In genomic region chr11:12706531-12707499, GRCh38 we compare ENCODE assay signal across 10 cellular contexts. TPM values are rescaled to one million over a fixed set of nuclear protein-coding genes. Genes with fewer than 3 reads are reported as not detected.
DNase-seq lines count a peak whose midpoint lies in the region; ATAC-seq and TF ChIP-seq lines count a peak whose summit lies in the region.
"Had no signal": no experiment of that assay in that cellular context is flagged by ENCODE, and none has a peak within 500 bp of the region (broad histone marks: within the 10 kb centered on the region; RNA-seq: fewer than 3 reads in every experiment).

No MANE protein-coding gene starts in this region.

- H3K4me2 ChIP-seq in MM.1S (ENCODE audit: low read depth, low read length) (peak overlapping the region; percentile 88), osteoblast (ENCODE audit: insufficient read depth, low read length) (no peak overlapping the region)

- H4K20me1 ChIP-seq in MM.1S (ENCODE audit: insufficient read depth, low read length) (no peaks in the 10 kb centered on the region), osteoblast (ENCODE audit: insufficient read depth, low read length) (peaks cover 95% of the 10 kb centered on the region)

- H3K27me3 ChIP-seq in ACC112 (ENCODE audit: insufficient read depth, low read length), result no peaks in the 10 kb centered on the region
- H3K27me3 ChIP-seq in MM.1S (replicated peaks; ENCODE audit: insufficient read depth, low read length), result no peaks in the 10 kb centered on the region
- no peaks in the 10 kb centered on the region for H3K27me3 ChIP-seq in SJCRH30
- H3K27me3 ChIP-seq in osteoblast (ENCODE audit: insufficient read depth, low read length), result no peaks in the 10 kb centered on the region
- H3K27me3 ChIP-seq: breast epithelium had no signal

- no peak overlapping the region for H2AFZ ChIP-seq in ACC112 (ENCODE audit: low read length, unreplicated experiment)
- H2AFZ ChIP-seq in MM.1S (ENCODE audit: low read length), result no peak overlapping the region
- H2AFZ ChIP-seq in osteoblast (ENCODE audit: low read length), result no peak overlapping the region

- no peak for TF ChIP-seq CTCF in MM.1S (IDR thresholded peaks at IDR 0.05; ENCODE audit: low read length)
- no peak for TF ChIP-seq CTCF in osteoblast (IDR thresholded peaks at IDR 0.05; ENCODE audit: extremely low read depth, low read depth, low read length)

- H3K79me2 ChIP-seq in ACC112 (ENCODE audit: control insufficient read depth, insufficient read depth, low read length, unreplicated experiment) (peaks cover 97% of the 10 kb centered on the region), MM.1S (ENCODE audit: low read length) (peaks cover 83% of the 10 kb centered on the region), osteoblast (ENCODE audit: insufficient read depth, low read length) (peaks cover 99% of the 10 kb centered on the region)

- H3K9me3 ChIP-seq in MM.1S (replicated peaks; ENCODE audit: insufficient read depth, low read length), result no peaks in the 10 kb centered on the region
- H3K9me3 ChIP-seq in SJCRH30 (replicated peaks), result no peaks in the 10 kb centered on the region
- H3K9me3 ChIP-seq in osteoblast (ENCODE audit: low read depth, low read length), result no peaks in the 10 kb centered on the region
- H3K9me3 ChIP-seq: breast epithelium had no signal

- peak overlapping the region; percentile 85 for H3K9ac ChIP-seq in MM.1S (ENCODE audit: low read length)

- ATAC-seq in HG03025 (IDR thresholded peaks at IDR 0.05; ENCODE audit: low FRiP score, unreplicated experiment), result no peak
- ATAC-seq: GM12878 had no signal

- H3K27ac ChIP-seq in ACC112 (ENCODE audit: low read depth, low read length) (peak overlapping the region; percentile 77), MM.1S (ENCODE audit: low read length) (peak overlapping the region; percentile 100), SJCRH30 (no peak overlapping the region), osteoblast (ENCODE audit: low read depth, low read length) (no peak overlapping the region)
- H3K27ac ChIP-seq: breast epithelium had no signal

- peak overlapping the region; percentile 7; the same call in 1 of the 2 replicates for H3K4me3 ChIP-seq in ACC112 (ENCODE audit: low read depth, low read length)
- H3K4me3 ChIP-seq in MM.1S (ENCODE audit: low read length), result peak overlapping the region; percentile 46
- no peak overlapping the region for H3K4me3 ChIP-seq in SJCRH30
- no peak overlapping the region for H3K4me3 ChIP-seq in osteoblast (ENCODE audit: insufficient read depth, low read length)
- H3K4me3 ChIP-seq: breast epithelium, GM12878 had no signal

- H3F3A ChIP-seq in MM.1S (ENCODE audit: insufficient read depth, low read length), result peaks cover 43% of the 10 kb centered on the region

- no peaks in the 10 kb centered on the region for H3K36me3 ChIP-seq in ACC112 (ENCODE audit: insufficient read depth, low read length)
- no peaks in the 10 kb centered on the region for H3K36me3 ChIP-seq in MM.1S (replicated peaks; ENCODE audit: insufficient read depth, low read length)
- peaks cover 4% of the 10 kb centered on the region for H3K36me3 ChIP-seq in SJCRH30
- H3K36me3 ChIP-seq in osteoblast (ENCODE audit: insufficient read depth, low read length), result peaks cover 14% of the 10 kb centered on the region
- H3K36me3 ChIP-seq: breast epithelium had no signal

- peak; percentile 93 for DNase-seq in MM.1S
- peak; percentile 37 to 59 for DNase-seq in SJCRH30
- DNase-seq in islet precursor cell, result peak; percentile 14
- no peak for DNase-seq in T-helper 9 cell
- no peak for DNase-seq in hypothalamus (lab: John Stamatoyannopoulos, UW)
- no peak for DNase-seq in osteoblast (ENCODE audit: insufficient read length, low spot score, missing footprints)

- H3K4me1 ChIP-seq in ACC112 (ENCODE audit: control insufficient read depth, insufficient read depth, low read length, unreplicated experiment), result peaks cover 61% of the 10 kb centered on the region
- peaks cover 52% of the 10 kb centered on the region for H3K4me1 ChIP-seq in MM.1S (ENCODE audit: low read length)
- H3K4me1 ChIP-seq in SJCRH30, result peaks cover 8% of the 10 kb centered on the region; the same call in 1 of the 2 replicates
- peaks cover 30% of the 10 kb centered on the region for H3K4me1 ChIP-seq in osteoblast (ENCODE audit: insufficient read depth, low read length)
- H3K4me1 ChIP-seq: breast epithelium had no signal

- no peaks in the 10 kb centered on the region for H3K9me2 ChIP-seq in MM.1S (replicated peaks; ENCODE audit: insufficient read depth, low read length)

RNA-seq across cellular contexts. Expression of gene TEAD1, which starts 32.6 kb away (rescaled TPM):
- total RNA-seq in SJCRH30 (2014; rRNA removed; shearing (Covaris generic)), result 80.2 and 84.4 TPM in 2 replicates
- total RNA-seq in osteoblast, result 166 and 176 TPM in 2 replicates

Comparison
In these comparisons a context has a peak if more than half of its experiments do, and no peak if none do; other contexts are left out.
1. H3K27ac ChIP-seq: peak in ACC112 (single experiment) and MM.1S (single experiment); none in SJCRH30 (single experiment) and osteoblast (single experiment).
2. H3K4me3 ChIP-seq: peak in ACC112 (single experiment) and MM.1S (single experiment); none in SJCRH30 (single experiment) and osteoblast (single experiment).
3. DNase-seq: peak in MM.1S (single experiment), SJCRH30 (2 of 2) and islet precursor cell (single experiment); none in T-helper 9 cell (single experiment), hypothalamus (0 of 51) and osteoblast (single experiment).